8 cellular contexts compared by ENCODE assay signal in the genomic region with DNA sequence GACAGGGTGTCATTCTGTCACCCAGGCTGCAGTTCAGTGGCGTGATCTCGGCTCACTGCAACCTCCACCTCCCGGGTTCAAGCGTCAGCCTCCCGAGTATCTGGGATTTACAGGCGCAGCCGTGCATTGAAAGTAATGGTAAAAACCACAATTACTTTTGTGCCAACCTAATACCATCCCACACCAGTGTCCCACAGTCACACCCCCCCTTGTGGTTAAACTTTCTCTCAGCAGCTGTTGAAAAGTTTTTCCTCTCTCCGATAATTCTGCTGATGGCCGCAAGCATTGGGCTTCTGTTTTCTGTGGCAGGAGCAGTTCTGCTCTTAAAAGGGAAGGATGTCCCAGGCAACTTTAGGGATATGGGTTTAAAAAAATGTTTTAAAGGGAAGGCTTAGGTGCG. TPM values are rescaled to one million over a fixed set of nuclear protein-coding genes. Genes with fewer than 3 reads are reported as not detected.
DNase-seq lines count a peak whose midpoint lies in the region; ATAC-seq and TF ChIP-seq lines count a peak whose summit lies in the region.

No MANE protein-coding gene starts in this region.

- in situ Hi-C loops in astrocyte of the spinal cord (cut with HindIII; ENCODE audit: low sequenced_read_pairs), result no loop called here

- H3K36me3 ChIP-seq in Loucy (ENCODE audit: insufficient read depth, low read length), result no peaks in the 10 kb centered on the region; the same call in 1 of the 2 replicates
- no peaks in the 10 kb centered on the region for H3K36me3 ChIP-seq in right lobe of liver

- H3K27me3 ChIP-seq in Loucy (ENCODE audit: insufficient read depth, low read length, poor library complexity, severe bottlenecking), result no peaks in the 10 kb centered on the region
- no peaks in the 10 kb centered on the region for H3K27me3 ChIP-seq in right lobe of liver

- peak overlapping the region; percentile 50 for H3K4me2 ChIP-seq in Loucy (ENCODE audit: low read depth, low read length, poor library complexity, severe bottlenecking)

- no peaks in the 10 kb centered on the region for H3K79me2 ChIP-seq in Loucy (ENCODE audit: insufficient read depth, low read length)

- peak overlapping the region; percentile 48 for H3K9ac ChIP-seq in Loucy (ENCODE audit: low read depth, low read length, poor library complexity, severe bottlenecking)

- no peak overlapping the region for H3K27ac ChIP-seq in right lobe of liver

- TF ChIP-seq CTCF in Loucy (conservative IDR thresholded peaks at IDR 0.05; ENCODE audit: low read length), result peak; percentile 75
- peak; percentile 63 for TF ChIP-seq CTCF in astrocyte of the spinal cord (IDR thresholded peaks at IDR 0.05; ENCODE audit: low read depth, low read length)
- TF ChIP-seq CTCF in right lobe of liver (IDR thresholded peaks at IDR 0.05), result peak; percentile 45 to 53 (median 47)

- no peaks in the 10 kb centered on the region for H3K9me2 ChIP-seq in Loucy (replicated peaks; ENCODE audit: low read depth, low read length)

- WGBS in right lobe of liver (ENCODE audit: insufficient coverage, low coverage, low lambda C conversion rate, missing lambda C conversion rate), result 25% methylated on average over 10 of the region's 10 CpGs

- no peaks in the 10 kb centered on the region for H4K20me1 ChIP-seq in Loucy (ENCODE audit: insufficient read depth, low read length, poor library complexity, severe bottlenecking)

- no peak overlapping the region for H2AFZ ChIP-seq in Loucy (ENCODE audit: low read length)

- no peak overlapping the region for H3K4me3 ChIP-seq in Loucy (ENCODE audit: low read length, poor library complexity, severe bottlenecking)
- H3K4me3 ChIP-seq in astrocyte of the spinal cord (ENCODE audit: low read depth, low read length), result no peak overlapping the region
- H3K4me3 ChIP-seq in right lobe of liver, result no peak overlapping the region

- H3K4me1 ChIP-seq in Loucy (ENCODE audit: insufficient read depth, low read length, poor library complexity, severe bottlenecking), result peaks cover 8% of the 10 kb centered on the region
- no peaks in the 10 kb centered on the region for H3K4me1 ChIP-seq in right lobe of liver

- peak; percentile 40 to 50 (median 49) for ATAC-seq in right lobe of liver
- no peak for ATAC-seq in GM21367 (IDR thresholded peaks at IDR 0.05; ENCODE audit: unreplicated experiment)
- no peak for ATAC-seq in HG03442 (IDR thresholded peaks at IDR 0.05; ENCODE audit: unreplicated experiment)

- H3K9me3 ChIP-seq in Loucy (ENCODE audit: insufficient read depth, low read depth, low read length) (no peaks in the 10 kb centered on the region), right lobe of liver (no peaks in the 10 kb centered on the region)

- intact Hi-C loops in right lobe of liver (cut with DNase I), result loop anchor here (10.0 kb wide), 4 partner anchors 72 to 338 kb away; a partner anchor contains a TSS

- no peak for TF ChIP-seq POLR2A in right lobe of liver (IDR thresholded peaks at IDR 0.05)

- H3F3A ChIP-seq in Loucy (ENCODE audit: low read depth), result 0 out of 2 replicates have a peak, but pooled peaks cover 2% of the 10 kb centered on the region

- DNase-seq in EH (ENCODE audit: low read depth) (peak; percentile 70), astrocyte of the spinal cord (ENCODE audit: low read depth, low spot score) (peak; percentile 58), right lobe of liver (no peak), NCI-H1417 treated with DMSO at 0.1 percent for 48 hours (lab: John Stamatoyannopoulos, UW) (no peak)
- DNase-seq in activated CD4-positive, CD25-positive, alpha-beta regulatory T cell (lab: John Stamatoyannopoulos, UW), result no peak

RNA-seq across cellular contexts. Expression of a gene that starts 6.6 kb away (rescaled TPM):
- 10 to 100 TPM in 1 of 6 experiments, 1 to 10 TPM in 5; 3.8 to 10.6 (median 6.6) TPM for total RNA-seq in right lobe of liver

RNA-seq across cellular contexts. Expression of a gene that starts 29.0 kb away (rescaled TPM):
- total RNA-seq in right lobe of liver, result 100 to 1,000 TPM; 117 to 128 (median 118) TPM

RNA-seq across cellular contexts. Expression of a gene that starts 51.0 kb away (rescaled TPM):
- total RNA-seq in right lobe of liver, result 10 to 100 TPM in 5 of 6 experiments, 1 to 10 TPM in 1; 8.0 to 21.3 (median 12.2) TPM

Comparison
In these comparisons a context has a peak if more than half of its experiments do, and no peak if none do; other contexts are left out.
1. DNase-seq: peak in EH (single experiment) and astrocyte of the spinal cord (single experiment); none in right lobe of liver (0 of 3), NCI-H1417 treated with DMSO at 0.1 percent for 48 hours (single experiment) and activated CD4-positive, CD25-positive, alpha-beta regulatory T cell (0 of 4).
2. ATAC-seq: peak in right lobe of liver (4 of 4); none in GM21367 (single experiment) and HG03442 (single experiment).
3. Peak in every context shown above with its lines, with median percentiles within 50 percentile points of each other: CTCF ChIP-seq.